Comparison of ENCODE assay signal across 38 cellular contexts in genomic region chr1:16093611-16094010, GRCh38. TPM values are rescaled to one million over a fixed set of nuclear protein-coding genes. Genes with fewer than 3 reads are reported as not detected.
"Had no signal": no experiment of that assay in that cellular context is flagged by ENCODE, and none has a peak within 500 bp of the region (broad histone marks: within the 10 kb centered on the region; RNA-seq: fewer than 3 reads in every experiment).

No MANE protein-coding gene starts in this region.

- H3K36me3 Mint-ChIP-seq: activated naive CD8-positive, alpha-beta T cell treated with anti-CD3 and anti-CD28 coated beads for 36 hours; brain; naive thymus-derived CD8-positive, alpha-beta T cell had no signal

- H3K4me1 Mint-ChIP-seq: activated naive CD8-positive, alpha-beta T cell treated with anti-CD3 and anti-CD28 coated beads for 36 hours had no signal

- H3K27me3 ChIP-seq: adrenal gland, cardiac muscle cell, dorsolateral prefrontal cortex, upper lobe of left lung, vagina had no signal

- DNase-seq: activated CD4-positive, alpha-beta T cell treated with anti-CD3 and anti-CD28 coated beads for 48 hours; activated CD4-positive, alpha-beta T cell treated with anti-CD3 and anti-CD28 coated beads, Interleukin-2, amount 50 U/mL, for 48 hours; activated CD8-positive, alpha-beta memory T cell treated with anti-CD3 and anti-CD28 coated beads for 24 hours; activated effector memory CD4-positive, alpha-beta T cell treated with anti-CD3 and anti-CD28 coated beads, Interleukin-2, amount 50 U/mL, for 16 hours; activated naive CD4-positive, alpha-beta T cell treated with anti-CD3 and anti-CD28 coated beads for 36 hours; activated naive CD8-positive, alpha-beta T cell treated with anti-CD3 and anti-CD28 coated beads for 36 hours; adrenal gland; cerebellar nuclear complex; dorsolateral prefrontal cortex; effector memory CD8-positive, alpha-beta T cell; head of caudate nucleus; hippocampal formation; kidney; left colon; mammary epithelial cell; midbrain; naive thymus-derived CD8-positive, alpha-beta T cell; stimulated activated CD4-positive, alpha-beta T cell treated with anti-CD3 and anti-CD28 coated beads, Interleukin-12 subunit alpha, Interleukin-12 subunit beta, amount 100 ng/mL, for 4 hours; stimulated activated CD4-positive, alpha-beta T cell treated with anti-CD3 and anti-CD28 coated beads, Interleukin-4, amount 100 ng/mL, for 1 hour; substantia nigra; T-helper 9 cell; upper lobe of left lung had no signal

- H3K4me1 ChIP-seq: adrenal gland had no signal

- H3K9me3 Mint-ChIP-seq: activated naive CD4-positive, alpha-beta T cell treated with anti-CD3 and anti-CD28 coated beads for 36 hours; activated naive CD8-positive, alpha-beta T cell treated with anti-CD3 and anti-CD28 coated beads for 36 hours; activated T-helper 1 cell treated with anti-CD3 and anti-CD28 coated beads, Interleukin-12 subunit alpha, Interleukin-12 subunit beta, Interleukin-2, Interleukin-4 antibody, amounts not matched to agents 30 ng/mL and 10 ng/mL and 1 ng/mL, durations not matched to agents 14 hours and 24 hours and 36 hours; effector memory CD8-positive, alpha-beta T cell; naive thymus-derived CD8-positive, alpha-beta T cell; neural crest cell; stimulated activated naive CD8-positive, alpha-beta T cell treated with anti-CD3 and anti-CD28 coated beads, Interleukin-15, Interleukin-2, amounts not matched to agents 100 ng/mL and 50 ng/mL, for 24 hours; T-helper 1 cell treated with Interleukin-12 subunit alpha and Interleukin-12 subunit beta and Interleukin-4 antibody, amounts not matched to agents 30 μg/mL and 1 μg/mL, for 36 hours had no signal

- H3K9me3 ChIP-seq: adrenal gland, upper lobe of left lung, vagina had no signal

- H3K4me3 ChIP-seq: adrenal gland, cardiac muscle cell, coronary artery, dorsolateral prefrontal cortex, skin epidermis, upper lobe of left lung, vagina had no signal

- H3K4me3 Mint-ChIP-seq: activated naive CD4-positive, alpha-beta T cell treated with anti-CD3 and anti-CD28 coated beads for 36 hours; activated naive CD8-positive, alpha-beta T cell treated with anti-CD3 and anti-CD28 coated beads for 36 hours; activated T-helper 1 cell treated with anti-CD3 and anti-CD28 coated beads, Interleukin-12 subunit alpha, Interleukin-12 subunit beta, Interleukin-2, Interleukin-4 antibody, amounts not matched to agents 30 ng/mL and 10 ng/mL and 1 ng/mL, durations not matched to agents 14 hours and 24 hours and 36 hours; brain; effector memory CD8-positive, alpha-beta T cell; naive thymus-derived CD8-positive, alpha-beta T cell; neural crest cell; stimulated activated naive CD8-positive, alpha-beta T cell treated with anti-CD3 and anti-CD28 coated beads, Interleukin-15, Interleukin-2, amounts not matched to agents 100 ng/mL and 50 ng/mL, for 24 hours; T-helper 1 cell treated with Interleukin-12 subunit alpha and Interleukin-12 subunit beta and Interleukin-4 antibody, amounts not matched to agents 30 μg/mL and 1 μg/mL, for 36 hours had no signal

- H3K27ac Mint-ChIP-seq: activated naive CD4-positive, alpha-beta T cell treated with anti-CD3 and anti-CD28 coated beads for 36 hours; activated naive CD8-positive, alpha-beta T cell treated with anti-CD3 and anti-CD28 coated beads for 36 hours; activated T-helper 1 cell treated with anti-CD3 and anti-CD28 coated beads, Interleukin-12 subunit alpha, Interleukin-12 subunit beta, Interleukin-2, Interleukin-4 antibody, amounts not matched to agents 30 ng/mL and 10 ng/mL and 1 ng/mL, durations not matched to agents 14 hours and 24 hours and 36 hours; effector memory CD8-positive, alpha-beta T cell; stimulated activated naive CD8-positive, alpha-beta T cell treated with anti-CD3 and anti-CD28 coated beads, Interleukin-15, Interleukin-2, amounts not matched to agents 100 ng/mL and 50 ng/mL, for 24 hours; T-helper 1 cell treated with Interleukin-12 subunit alpha and Interleukin-12 subunit beta and Interleukin-4 antibody, amounts not matched to agents 30 μg/mL and 1 μg/mL, for 36 hours had no signal

- ATAC-seq: activated CD4-positive, CD25-positive, alpha-beta regulatory T cell treated with anti-CD3 and anti-CD28 coated beads, Interleukin-2, amount 50 U/mL, for 24 hours; effector memory CD8-positive, alpha-beta T cell; esophagus mucosa; left colon; naive thymus-derived CD8-positive, alpha-beta T cell; sciatic nerve had no signal

- H3K36me3 ChIP-seq: adrenal gland, cardiac muscle cell, upper lobe of left lung, vagina had no signal

- H3K27ac ChIP-seq: adrenal gland, cardiac muscle cell, coronary artery, dorsolateral prefrontal cortex, upper lobe of left lung, vagina, VCaP had no signal

RNA-seq across cellular contexts. Expression of gene FAM131C, which starts 20.2 kb away (rescaled TPM):
- total RNA-seq: activated naive CD4-positive, alpha-beta T cell treated with anti-CD3 and anti-CD28 coated beads for 36 hours; endothelial cell of umbilical vein; left colon; liver; naive thymus-derived CD8-positive, alpha-beta T cell; omental fat pad; sciatic nerve had no signal
- polyA plus RNA-seq: naive thymus-derived CD8-positive, alpha-beta T cell had no signal

RNA-seq across cellular contexts. Expression of gene CLCNKB, which starts 50.0 kb away (rescaled TPM):
- total RNA-seq: activated naive CD4-positive, alpha-beta T cell treated with anti-CD3 and anti-CD28 coated beads for 36 hours; activated naive CD8-positive, alpha-beta T cell treated with anti-CD3 and anti-CD28 coated beads for 36 hours; activated T-helper 1 cell treated with anti-CD3 and anti-CD28 coated beads, Interleukin-12 subunit alpha, Interleukin-12 subunit beta, Interleukin-2, Interleukin-4 antibody, amounts not matched to agents 30 ng/mL and 10 ng/mL and 1 ng/mL, durations not matched to agents 14 hours and 24 hours and 36 hours; endothelial cell of umbilical vein; esophagus mucosa; liver; mammary epithelial cell; naive thymus-derived CD8-positive, alpha-beta T cell; vagina had no signal
- polyA plus RNA-seq: liver; naive thymus-derived CD8-positive, alpha-beta T cell had no signal
